ENCODE assay signal across 1 cellular context in genomic region chr1:26900001-26900814, GRCh38.
TF ChIP-seq lines count a peak whose summit lies in the region.

Gene GPATCH3 (minus strand): TSS chr1:26900467. CDS start chr1:26900442, 25 bp downstream.

TF ChIP-seq in HepG2, 621 proteins besides CTCF, POLR2A, EP300 and RAD21 (continued from another document and continues in another):
- TF ChIP-seq TEF (CRISPR knock-in tag; IDR thresholded peaks at IDR 0.05) (no peak), MXD1 (CRISPR knock-in tag; IDR thresholded peaks at IDR 0.05) (no peak), FOXK2 (IDR thresholded peaks at IDR 0.05) (no peak), ZNF773 (CRISPR knock-in tag; IDR thresholded peaks at IDR 0.05; ENCODE audit: borderline replicate concordance) (no peak), ZNF567 (CRISPR knock-in tag; IDR thresholded peaks at IDR 0.05; ENCODE audit: borderline replicate concordance) (no peak), ZHX2 (IDR thresholded peaks at IDR 0.05; ENCODE audit: low read depth) (peak; percentile 74), ZHX2 (CRISPR knock-in tag; IDR thresholded peaks at IDR 0.05; ENCODE audit: borderline replicate concordance) (no peak), ZSCAN30 (CRISPR knock-in tag; IDR thresholded peaks at IDR 0.05) (no peak; the same call in 1 of the 2 replicates), KLF9 (CRISPR knock-in tag; IDR thresholded peaks at IDR 0.05; ENCODE audit: low read depth) (no peak), TFE3 (CRISPR knock-in tag; IDR thresholded peaks at IDR 0.05) (peak; percentile 85), MIXL1 (CRISPR knock-in tag; IDR thresholded peaks at IDR 0.05) (peak; percentile 36; the same call in 1 of the 2 replicates), ZNF3 (CRISPR knock-in tag; IDR thresholded peaks at IDR 0.05) (no peak), JUN (CRISPR knock-in tag; IDR thresholded peaks at IDR 0.05) (no peak), ATF2 (CRISPR knock-in tag; IDR thresholded peaks at IDR 0.05) (0 out of 2 replicates have a peak, but pooled peaks have one; percentile 61), TARDBP (CRISPR knock-in tag; IDR thresholded peaks at IDR 0.05) (peak; percentile 92), PHF5A (CRISPR knock-in tag; IDR thresholded peaks at IDR 0.05; ENCODE audit: low read depth, unreplicated experiment) (no peak), MED1 (CRISPR knock-in tag; IDR thresholded peaks at IDR 0.05) (peak; percentile 81), ZNF674 (CRISPR knock-in tag; IDR thresholded peaks at IDR 0.05; ENCODE audit: low read depth) (no peak), ZNF597 (CRISPR knock-in tag; IDR thresholded peaks at IDR 0.05) (no peak), ATF3 (CRISPR knock-in tag; IDR thresholded peaks at IDR 0.05) (no peak), HIVEP1 (CRISPR knock-in tag; IDR thresholded peaks at IDR 0.05) (no peak; the same call in 1 of the 2 replicates), ZFP36L2 (CRISPR knock-in tag; IDR thresholded peaks at IDR 0.05) (no peak), SIN3A (IDR thresholded peaks at IDR 0.05; ENCODE audit: borderline replicate concordance, low read depth, low read length) (peak; percentile 97), ZNF609 (CRISPR knock-in tag; IDR thresholded peaks at IDR 0.05; ENCODE audit: borderline replicate concordance) (peak; percentile 63; the same call in 1 of the 2 replicates), ZNF318 (CRISPR knock-in tag; IDR thresholded peaks at IDR 0.05) (peak; percentile 73; the same call in 1 of the 2 replicates), JUNB (CRISPR knock-in tag; IDR thresholded peaks at IDR 0.05; ENCODE audit: borderline replicate concordance) (peak; percentile 40; the same call in 1 of the 2 replicates), DDIT3 (CRISPR knock-in tag; IDR thresholded peaks at IDR 0.05) (no peak), ZNF326 (CRISPR knock-in tag; IDR thresholded peaks at IDR 0.05; ENCODE audit: borderline replicate concordance) (no peak)
